ENCODE assay signal across 34 cellular contexts in genomic region chr1:176440176-176440575, GRCh38.
"Had no signal": no experiment of that assay in that cellular context is flagged by ENCODE, and none has a peak within 500 bp of the region (broad histone marks: within the 10 kb centered on the region; RNA-seq: fewer than 3 reads in every experiment).

No MANE protein-coding gene starts in this region.

- H3K27ac ChIP-seq: KMS-11 had no signal

- H3K4me3 ChIP-seq: MG63 had no signal

- H3K36me3 ChIP-seq: MG63 had no signal

- H3K9ac ChIP-seq: KMS-11 had no signal

- H3K9me3 ChIP-seq: MG63 had no signal

- H3K4me2 ChIP-seq: KMS-11 had no signal

- H3K27me3 ChIP-seq: MG63 had no signal

- DNase-seq: Karpas-422, Kasumi-1, MG63, MM.1S, MV-4-11, NCI-H1048, NCI-H1092, NCI-H1092 treated with DMSO at 0.1 percent for 48 hours, NCI-H1105, NCI-H1105 treated with DMSO at 0.1 percent for 48 hours, NCI-H1417, NCI-H1417 treated with DMSO at 0.1 percent for 48 hours, NCI-H1436, NCI-H1436 treated with DMSO at 0.1 percent for 48 hours, NCI-H146, NCI-H1694, NCI-H1694 treated with DMSO at 0.1 percent for 48 hours, NCI-H187, NCI-H187 treated with DMSO at 0.1 percent for 48 hours, NCI-H1930, NCI-H2029, NCI-H2029 treated with DMSO at 0.1 percent for 48 hours, NCI-H2081, NCI-H2081 treated with DMSO at 0.1 percent for 48 hours, NCI-H2107, NCI-H2171, NCI-H2171 treated with DMSO at 0.1 percent for 48 hours, NCI-H2227 treated with DMSO at 0.1 percent for 48 hours, NCI-H226, NCI-H345, NCI-H446, NCI-H446 treated with DMSO at 0.1 percent for 48 hours, NCI-H510A had no signal
